Comparison of ENCODE assay signal across 13 cellular contexts in genomic region chr11:120061761-120062560, GRCh38.
DNase-seq lines count a peak whose midpoint lies in the region; ATAC-seq and TF ChIP-seq lines count a peak whose summit lies in the region.
"Had no signal": no experiment of that assay in that cellular context is flagged by ENCODE, and none has a peak within 500 bp of the region (broad histone marks: within the 10 kb centered on the region; RNA-seq: fewer than 3 reads in every experiment).

No MANE protein-coding gene starts in this region.

- no peaks in the 10 kb centered on the region for H3K4me1 ChIP-seq in prostate gland (replicated peaks)

- no peaks in the 10 kb centered on the region for H3K9me3 Mint-ChIP-seq in brain
- H3K9me3 Mint-ChIP-seq in T-helper 2 cell treated with Interferon-gamma antibody and Interleukin-4, amounts not matched to agents 5 μg/mL and 100 μg/mL, for 36 hours: no peaks in the 10 kb centered on the region
- H3K9me3 Mint-ChIP-seq: activated T-helper 17 cell treated with anti-CD3 and anti-CD28 coated beads, Interleukin-2, amount 50 U/mL, for 72 hours had no signal

- DNase-seq in GM03348 (ENCODE audit: low spot score) (peak; percentile 73), iPS-NIHi11 (ENCODE audit: low spot score) (peak; percentile 69), prostate gland (ENCODE audit: low spot score) (peak; percentile 39), GDM1 (lab: John Stamatoyannopoulos, UW) (no peak), HuH-7.5 (ENCODE audit: low spot score) (no peak)
- DNase-seq in T-helper 2 cell treated with Interferon-gamma antibody and Interleukin-4, amounts not matched to agents 5 μg/mL and 100 μg/mL, for 36 hours (ENCODE audit: low spot score): no peak
- DNase-seq: activated CD4-positive, alpha-beta T cell treated with anti-CD3 and anti-CD28 coated beads for 4 hours; COR-L47; stomach had no signal

- TF ChIP-seq CTCF in brain (conservative IDR thresholded peaks at IDR 0.05) (peak in 1 of 2 experiments; percentile 51), prostate gland (IDR thresholded peaks at IDR 0.05) (peak in 1 of 4 experiments; percentile 31)

- TF ChIP-seq POLR2A in prostate gland (IDR thresholded peaks at IDR 0.05): no peak

- no peak for ATAC-seq in HG02973 (IDR thresholded peaks at IDR 0.05; ENCODE audit: unreplicated experiment)
- ATAC-seq: activated T-helper 17 cell treated with anti-CD3 and anti-CD28 coated beads, Interleukin-2, amount 50 U/mL, for 72 hours had no signal

- H3K27me3 Mint-ChIP-seq in brain: peaks cover 30% of the 10 kb centered on the region
- peaks cover 2% of the 10 kb centered on the region for H3K27me3 Mint-ChIP-seq in T-helper 2 cell treated with Interferon-gamma antibody and Interleukin-4, amounts not matched to agents 5 μg/mL and 100 μg/mL, for 36 hours (ENCODE audit: low read depth)

- no peak overlapping the region for H3K27ac ChIP-seq in prostate gland
- H3K27ac ChIP-seq: stomach had no signal

- H3K27me3 ChIP-seq in prostate gland (replicated peaks; ENCODE audit: insufficient read depth): no peaks in the 10 kb centered on the region

- H3K4me3 Mint-ChIP-seq in brain: peak overlapping the region in 2 of 5 experiments; percentile 30 to 53
- H3K4me3 Mint-ChIP-seq in T-helper 2 cell treated with Interferon-gamma antibody and Interleukin-4, amounts not matched to agents 5 μg/mL and 100 μg/mL, for 36 hours: no peak overlapping the region
- H3K4me3 Mint-ChIP-seq: activated T-helper 17 cell treated with anti-CD3 and anti-CD28 coated beads, Interleukin-2, amount 50 U/mL, for 72 hours had no signal

- no peaks in the 10 kb centered on the region for H3K9me3 ChIP-seq in prostate gland
- H3K9me3 ChIP-seq: HAP-1, stomach had no signal

- H3K36me3 Mint-ChIP-seq in brain: no peaks in the 10 kb centered on the region
- H3K36me3 Mint-ChIP-seq in T-helper 2 cell treated with Interferon-gamma antibody and Interleukin-4, amounts not matched to agents 5 μg/mL and 100 μg/mL, for 36 hours (ENCODE audit: low read depth): no peaks in the 10 kb centered on the region

- H3K36me3 ChIP-seq in prostate gland: no peaks in the 10 kb centered on the region
- H3K36me3 ChIP-seq: HAP-1, stomach had no signal

- peak overlapping the region; percentile 41 to 96 (median 79) for H3K27ac Mint-ChIP-seq in brain
- no peak overlapping the region for H3K27ac Mint-ChIP-seq in T-helper 2 cell treated with Interferon-gamma antibody and Interleukin-4, amounts not matched to agents 5 μg/mL and 100 μg/mL, for 36 hours
- H3K27ac Mint-ChIP-seq: activated T-helper 17 cell treated with anti-CD3 and anti-CD28 coated beads, Interleukin-2, amount 50 U/mL, for 72 hours had no signal

- H3K4me1 Mint-ChIP-seq in brain: peaks cover 73% of the 10 kb centered on the region
- H3K4me1 Mint-ChIP-seq in T-helper 2 cell treated with Interferon-gamma antibody and Interleukin-4, amounts not matched to agents 5 μg/mL and 100 μg/mL, for 36 hours (ENCODE audit: low read depth): no peaks in the 10 kb centered on the region
- H3K4me1 Mint-ChIP-seq: activated T-helper 17 cell treated with anti-CD3 and anti-CD28 coated beads, Interleukin-2, amount 50 U/mL, for 72 hours had no signal

- 28% methylated on average over 28 of the region's 28 CpGs for WGBS in prostate gland

- H3K4me3 ChIP-seq in prostate gland: no peak overlapping the region
- H3K4me3 ChIP-seq: HAP-1, stomach had no signal

- intact Hi-C loops in prostate gland (cut with DNase I): no loop called here

Comparison
In these comparisons a context has a peak if more than half of its experiments do, and no peak if none do; other contexts are left out.
1. DNase-seq: peak in GM03348 (single experiment), iPS-NIHi11 (single experiment) and prostate gland (single experiment); none in GDM1 (single experiment), T-helper 2 cell treated with Interferon-gamma antibody and Interleukin-4, amounts not matched to agents 5 μg/mL and 100 μg/mL, for 36 hours (single experiment) and HuH-7.5 (single experiment).